ENCODE assay signal across 8 cellular contexts in the genomic region with DNA sequence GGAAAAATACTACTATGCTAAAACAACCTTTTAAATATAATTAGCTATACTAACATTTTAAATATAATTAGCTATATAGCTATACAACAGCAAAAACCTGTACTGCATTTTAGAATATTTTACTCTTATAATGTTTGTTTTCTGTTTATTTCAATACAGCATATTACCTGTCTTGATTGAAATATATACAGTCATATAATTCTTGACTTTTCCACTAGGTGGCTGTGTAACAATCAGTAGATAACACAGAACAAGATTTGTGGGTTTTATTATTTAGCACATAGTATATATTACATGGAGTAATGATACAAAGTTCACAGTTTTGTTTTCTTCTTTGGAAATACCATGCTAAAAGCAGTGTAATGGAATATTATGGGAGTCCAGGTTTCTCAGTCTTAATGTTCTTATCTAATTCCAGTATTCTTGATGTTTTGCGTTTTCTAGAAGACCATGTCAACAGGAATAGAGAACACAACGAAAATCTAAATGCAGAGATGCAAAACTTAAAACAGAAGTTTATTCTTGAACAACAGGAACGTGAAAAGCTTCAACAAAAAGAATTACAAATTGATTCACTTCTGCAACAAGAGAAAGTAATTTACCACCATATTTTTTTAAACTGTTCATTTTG. TPM values are rescaled to one million over a fixed set of nuclear protein-coding genes. Genes with fewer than 3 reads are reported as not detected.
DNase-seq lines count a peak whose midpoint lies in the region; ATAC-seq and TF ChIP-seq lines count a peak whose summit lies in the region.

No MANE protein-coding gene starts in this region.

- ATAC-seq in GM21786 (IDR thresholded peaks at IDR 0.05; ENCODE audit: unreplicated experiment) (peak; percentile 94), SK-N-SH treated with all-trans-retinoic acid at 6 μM for 48 hours (peak; percentile 81), left lobe of liver (peak; percentile 86), GM19328 (IDR thresholded peaks at IDR 0.05; ENCODE audit: unreplicated experiment) (no peak)

- peak; percentile 3 for DNase-seq in COLO829 (ENCODE audit: low spot score)
- DNase-seq in left lobe of liver (ENCODE audit: low spot score): no peak
- no peak for DNase-seq in stimulated activated CD4-positive, alpha-beta T cell treated with anti-CD3 and anti-CD28 coated beads, Interleukin-2, amount 100 ng/mL, for 48 hours
- no peak for DNase-seq in effector CD4-positive, alpha-beta T cell
- no peak for DNase-seq in NCI-H2029 (lab: John Stamatoyannopoulos, UW)

TF ChIP-seq in SK-N-SH treated with all-trans-retinoic acid at 6 μM for 48 hours, 23 proteins besides CTCF, POLR2A, EP300 and RAD21:
- TF ChIP-seq OSR1 (CRISPR knock-in tag; IDR thresholded peaks at IDR 0.05) (no peak), SNAI2 (CRISPR knock-in tag; IDR thresholded peaks at IDR 0.05) (no peak), TCF4 (CRISPR knock-in tag; IDR thresholded peaks at IDR 0.05; ENCODE audit: borderline replicate concordance) (no peak), ZNF8 (CRISPR knock-in tag; IDR thresholded peaks at IDR 0.05) (no peak), ZNF565 (CRISPR knock-in tag; conservative IDR thresholded peaks at IDR 0.05; ENCODE audit: low read depth) (no peak), TOX (CRISPR knock-in tag; IDR thresholded peaks at IDR 0.05; ENCODE audit: borderline replicate concordance) (no peak)
- TF ChIP-seq, protein P1, sequence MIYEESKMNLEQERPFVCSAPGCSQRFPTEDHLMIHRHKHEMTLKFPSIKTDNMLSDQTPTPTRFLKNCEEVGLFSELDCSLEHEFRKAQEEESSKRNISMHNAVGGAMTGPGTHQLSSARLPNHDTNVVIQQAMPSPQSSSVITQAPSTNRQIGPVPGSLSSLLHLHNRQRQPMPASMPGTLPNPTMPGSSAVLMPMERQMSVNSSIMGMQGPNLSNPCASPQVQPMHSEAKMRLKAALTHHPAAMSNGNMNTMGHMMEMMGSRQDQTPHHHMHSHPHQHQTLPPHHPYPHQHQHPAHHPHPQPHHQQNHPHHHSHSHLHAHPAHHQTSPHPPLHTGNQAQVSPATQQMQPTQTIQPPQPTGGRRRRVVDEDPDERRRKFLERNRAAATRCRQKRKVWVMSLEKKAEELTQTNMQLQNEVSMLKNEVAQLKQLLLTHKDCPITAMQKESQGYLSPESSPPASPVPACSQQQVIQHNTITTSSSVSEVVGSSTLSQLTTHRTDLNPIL (CRISPR knock-in tag; IDR thresholded peaks at IDR 0.05; ENCODE audit: low read depth): no peak
- TF ChIP-seq, protein P2, sequence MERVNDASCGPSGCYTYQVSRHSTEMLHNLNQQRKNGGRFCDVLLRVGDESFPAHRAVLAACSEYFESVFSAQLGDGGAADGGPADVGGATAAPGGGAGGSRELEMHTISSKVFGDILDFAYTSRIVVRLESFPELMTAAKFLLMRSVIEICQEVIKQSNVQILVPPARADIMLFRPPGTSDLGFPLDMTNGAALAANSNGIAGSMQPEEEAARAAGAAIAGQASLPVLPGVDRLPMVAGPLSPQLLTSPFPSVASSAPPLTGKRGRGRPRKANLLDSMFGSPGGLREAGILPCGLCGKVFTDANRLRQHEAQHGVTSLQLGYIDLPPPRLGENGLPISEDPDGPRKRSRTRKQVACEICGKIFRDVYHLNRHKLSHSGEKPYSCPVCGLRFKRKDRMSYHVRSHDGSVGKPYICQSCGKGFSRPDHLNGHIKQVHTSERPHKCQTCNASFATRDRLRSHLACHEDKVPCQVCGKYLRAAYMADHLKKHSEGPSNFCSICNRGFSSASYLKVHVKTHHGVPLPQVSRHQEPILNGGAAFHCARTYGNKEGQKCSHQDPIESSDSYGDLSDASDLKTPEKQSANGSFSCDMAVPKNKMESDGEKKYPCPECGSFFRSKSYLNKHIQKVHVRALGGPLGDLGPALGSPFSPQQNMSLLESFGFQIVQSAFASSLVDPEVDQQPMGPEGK (CRISPR knock-in tag; IDR thresholded peaks at IDR 0.05; ENCODE audit: borderline replicate concordance): no peak

RNA-seq across cellular contexts. Expression of a gene that starts 13.3 kb away (rescaled TPM):
- 0.33 TPM for total RNA-seq in left lobe of liver

RNA-seq across cellular contexts. Expression of a gene that starts 13.8 kb away (rescaled TPM):
- total RNA-seq in left lobe of liver: 17.9 TPM

RNA-seq across cellular contexts. Expression of a gene that starts 31.7 kb away (rescaled TPM):
- 22.8 TPM for total RNA-seq in left lobe of liver

RNA-seq across cellular contexts. Expression of a gene that starts 36.3 kb away (rescaled TPM):
- total RNA-seq in left lobe of liver: 89.5 TPM
